Comparison of ENCODE assay signal across 1 cellular context in the genomic region with DNA sequence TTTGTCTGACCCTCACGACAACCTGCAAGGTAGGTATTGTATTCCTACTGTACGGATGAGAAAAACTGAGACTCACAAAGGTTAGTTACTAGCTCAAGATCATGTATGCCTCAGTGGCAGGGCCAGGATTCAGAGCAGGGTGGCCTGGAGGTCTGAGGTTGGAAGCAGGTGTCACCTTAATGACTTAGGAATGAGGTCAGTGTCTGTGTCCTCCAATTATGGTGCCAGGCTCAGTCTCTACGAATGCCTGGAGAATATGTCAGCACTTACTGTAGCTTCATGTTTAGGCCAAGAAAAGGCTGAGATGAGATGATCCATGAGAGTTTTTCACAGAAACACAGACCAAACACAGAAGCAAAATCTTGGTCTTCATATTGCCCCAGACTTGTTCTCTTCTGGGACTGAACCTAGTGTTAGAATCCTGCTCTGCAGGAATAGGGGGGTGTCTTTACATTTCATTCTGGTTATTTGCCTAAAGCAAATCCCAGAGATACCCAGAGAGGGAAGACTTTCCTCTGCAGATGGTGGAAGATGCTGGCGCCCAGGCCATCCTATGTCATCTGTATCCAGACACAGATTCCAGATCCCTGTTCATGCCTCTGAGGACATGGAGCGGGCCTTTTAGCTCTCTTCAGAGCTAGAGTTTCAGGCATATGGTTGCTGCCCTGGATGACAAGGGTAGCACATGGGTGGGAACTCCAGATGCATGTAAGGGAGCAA.
TF ChIP-seq lines count a peak whose summit lies in the region.

No MANE protein-coding gene starts in this region.

TF ChIP-seq in A549, 52 proteins besides CTCF, POLR2A, EP300 and RAD21 (continued from another document):
- TF ChIP-seq BCL3 (IDR thresholded peaks at IDR 0.05) (no peak), MYC (IDR thresholded peaks at IDR 0.05; ENCODE audit: borderline replicate concordance, low read length) (no peak), CHD4 (IDR thresholded peaks at IDR 0.05; ENCODE audit: borderline replicate concordance) (no peak), ZNF302 (CRISPR knock-in tag; IDR thresholded peaks at IDR 0.05) (no peak), FOSB (CRISPR knock-in tag; IDR thresholded peaks at IDR 0.05) (no peak), BHLHE40 (IDR thresholded peaks at IDR 0.05; ENCODE audit: low read depth, low read length) (no peak), KDM1A (IDR thresholded peaks at IDR 0.05; ENCODE audit: low read depth) (no peak), HDAC2 (IDR thresholded peaks at IDR 0.05) (no peak), JUN (IDR thresholded peaks at IDR 0.05) (no peak), ESRRA (IDR thresholded peaks at IDR 0.05; ENCODE audit: borderline replicate concordance, low read length) (no peak), HOXB13 (CRISPR knock-in tag; IDR thresholded peaks at IDR 0.05; ENCODE audit: low read depth) (no peak), HOXB5 (CRISPR knock-in tag; IDR thresholded peaks at IDR 0.05) (no peak)
- TF ChIP-seq, protein P1, sequence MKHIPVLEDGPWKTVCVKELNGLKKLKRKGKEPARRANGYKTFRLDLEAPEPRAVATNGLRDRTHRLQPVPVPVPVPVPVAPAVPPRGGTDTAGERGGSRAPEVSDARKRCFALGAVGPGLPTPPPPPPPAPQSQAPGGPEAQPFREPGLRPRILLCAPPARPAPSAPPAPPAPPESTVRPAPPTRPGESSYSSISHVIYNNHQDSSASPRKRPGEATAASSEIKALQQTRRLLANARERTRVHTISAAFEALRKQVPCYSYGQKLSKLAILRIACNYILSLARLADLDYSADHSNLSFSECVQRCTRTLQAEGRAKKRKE (CRISPR knock-in tag; IDR thresholded peaks at IDR 0.05; ENCODE audit: low read depth), result 0 out of 2 replicates have a peak, but pooled peaks have one; percentile 43
- TF ChIP-seq, protein P2, sequence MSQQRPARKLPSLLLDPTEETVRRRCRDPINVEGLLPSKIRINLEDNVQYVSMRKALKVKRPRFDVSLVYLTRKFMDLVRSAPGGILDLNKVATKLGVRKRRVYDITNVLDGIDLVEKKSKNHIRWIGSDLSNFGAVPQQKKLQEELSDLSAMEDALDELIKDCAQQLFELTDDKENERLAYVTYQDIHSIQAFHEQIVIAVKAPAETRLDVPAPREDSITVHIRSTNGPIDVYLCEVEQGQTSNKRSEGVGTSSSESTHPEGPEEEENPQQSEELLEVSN (IDR thresholded peaks at IDR 0.05; ENCODE audit: borderline replicate concordance, low read depth), result 0 out of 2 replicates have a peak, but pooled peaks have one; percentile 29
- TF ChIP-seq, protein P3, sequence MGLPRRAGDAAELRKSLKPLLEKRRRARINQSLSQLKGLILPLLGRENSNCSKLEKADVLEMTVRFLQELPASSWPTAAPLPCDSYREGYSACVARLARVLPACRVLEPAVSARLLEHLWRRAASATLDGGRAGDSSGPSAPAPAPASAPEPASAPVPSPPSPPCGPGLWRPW (IDR thresholded peaks at IDR 0.05), result no peak
